1 cellular context compared by ENCODE assay signal in genomic region chr12:56126732-56127239, GRCh38.
TF ChIP-seq lines count a peak whose summit lies in the region.

No MANE protein-coding gene starts in this region.

TF ChIP-seq in K562, 482 proteins besides CTCF, POLR2A, EP300 and RAD21 (continued from another document):
- no peak for TF ChIP-seq ARID3B (CRISPR knock-in tag; IDR thresholded peaks at IDR 0.05; ENCODE audit: borderline replicate concordance)
- TF ChIP-seq ID3 (CRISPR knock-in tag; IDR thresholded peaks at IDR 0.05): no peak
- no peak for TF ChIP-seq ID3 (tag; IDR thresholded peaks at IDR 0.05)
- 0 out of 2 replicates have a peak, but pooled peaks have one; percentile 12 for TF ChIP-seq ZFX (CRISPR knock-in tag; IDR thresholded peaks at IDR 0.05)
- no peak for TF ChIP-seq RBM14 (IDR thresholded peaks at IDR 0.05; ENCODE audit: borderline replicate concordance, insufficient read depth, low read depth, low read length)
- TF ChIP-seq ZKSCAN1 (IDR thresholded peaks at IDR 0.05; ENCODE audit: low read depth, low read length): no peak; the same call in 1 of the 2 replicates
- no peak for TF ChIP-seq COPS2 (conservative IDR thresholded peaks at IDR 0.05)
- peak; percentile 86 for TF ChIP-seq HDAC3 (IDR thresholded peaks at IDR 0.05; ENCODE audit: borderline replicate concordance, partially characterized antibody)
- no peak for TF ChIP-seq NCOA4 (IDR thresholded peaks at IDR 0.05; ENCODE audit: partially characterized antibody)
- TF ChIP-seq RCOR1 (IDR thresholded peaks at IDR 0.05; ENCODE audit: borderline replicate concordance in 1 of 2, low read depth in 2 of 2, low read length in 2 of 2): peak in 1 of 2 experiments; percentile 91; a peak in 2 of 4 replicates
- TF ChIP-seq ZNF589 (CRISPR knock-in tag; IDR thresholded peaks at IDR 0.05; ENCODE audit: low read depth): peak; percentile 69; the same call in 1 of the 2 replicates
